Comparison of ENCODE assay signal across 19 cellular contexts in the genomic region with DNA sequence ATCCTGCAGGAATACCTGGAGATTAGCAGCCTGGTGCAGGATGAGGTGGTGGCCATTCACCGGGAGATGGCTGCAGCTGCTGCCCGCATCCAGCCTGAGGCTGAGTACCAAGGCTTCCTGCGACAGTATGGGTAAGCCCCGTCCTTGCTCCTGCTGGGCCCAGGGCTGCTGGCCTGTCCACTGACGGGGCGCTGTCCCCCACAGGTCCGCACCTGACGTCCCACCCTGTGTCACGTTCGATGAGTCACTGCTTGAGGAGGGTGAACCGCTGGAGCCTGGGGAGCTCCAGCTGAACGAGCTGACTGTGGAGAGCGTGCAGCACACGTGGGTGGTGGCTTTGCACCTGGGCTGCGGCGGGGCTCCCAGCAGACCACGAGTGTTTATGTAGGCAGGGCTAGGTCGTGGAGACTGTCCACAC. TPM values are rescaled to one million over a fixed set of nuclear protein-coding genes. Genes with fewer than 3 reads are reported as not detected.
DNase-seq lines count a peak whose midpoint lies in the region; ATAC-seq and TF ChIP-seq lines count a peak whose summit lies in the region.
"Had no signal": no experiment of that assay in that cellular context is flagged by ENCODE, and none has a peak within 500 bp of the region (broad histone marks: within the 10 kb centered on the region; RNA-seq: fewer than 3 reads in every experiment).

No MANE protein-coding gene starts in this region.

- peaks cover 15% of the 10 kb centered on the region for H3K27me3 Mint-ChIP-seq in CD4-positive, alpha-beta T cell
- H3K27me3 Mint-ChIP-seq: activated naive CD4-positive, alpha-beta T cell treated with anti-CD3 and anti-CD28 coated beads, Interleukin-2, amount 10 ng/mL, durations not matched to agents 7 days and 5 days; progenitor cell of endocrine pancreas had no signal

- H3K4me1 Mint-ChIP-seq in CD4-positive, alpha-beta T cell (ENCODE audit: low read depth), result peaks cover 13% of the 10 kb centered on the region

- no peaks in the 10 kb centered on the region for H3K9me3 Mint-ChIP-seq in CD4-positive, alpha-beta T cell
- H3K9me3 Mint-ChIP-seq: activated naive CD4-positive, alpha-beta T cell treated with anti-CD3 and anti-CD28 coated beads, Interleukin-2, amount 10 ng/mL, durations not matched to agents 7 days and 5 days; neural crest cell had no signal

- H3K27ac ChIP-seq in angular gyrus (ENCODE audit: low read depth, low read length), result peak overlapping the region; percentile 68
- no peak overlapping the region for H3K27ac ChIP-seq in sigmoid colon
- no peak overlapping the region for H3K27ac ChIP-seq in CD4-positive, alpha-beta T cell (ENCODE audit: low read depth, low read length)
- no peak overlapping the region for H3K27ac ChIP-seq in ascending aorta
- H3K27ac ChIP-seq: left ventricle myocardium inferior, upper lobe of left lung had no signal

- peaks cover 0 to 24% (median 22%) of the 10 kb centered on the region in 4 donors for H3K4me1 ChIP-seq in sigmoid colon
- H3K4me1 ChIP-seq in ascending aorta, result peaks cover 10 to 22% of the 10 kb centered on the region in 2 donors

- H3K27me3 ChIP-seq in sigmoid colon (no peaks in the 10 kb centered on the region), ascending aorta (no peaks in the 10 kb centered on the region)
- peaks cover 3% of the 10 kb centered on the region for H3K27me3 ChIP-seq in CD4-positive, alpha-beta T cell (ENCODE audit: control insufficient read depth, insufficient read depth, low read length)
- H3K27me3 ChIP-seq: upper lobe of left lung had no signal

- 81 to 83% methylated on average over 18 of the region's 18 CpGs for WGBS in sigmoid colon, 2 donors

- peaks cover 35 to 62% (median 50%) of the 10 kb centered on the region in 4 donors for H3K36me3 ChIP-seq in sigmoid colon
- peaks cover 50 to 52% of the 10 kb centered on the region in 2 donors for H3K36me3 ChIP-seq in ascending aorta

- peak; percentile 67 for DNase-seq in Jurkat, Clone E6-1 (ENCODE audit: low read depth, low spot score)
- DNase-seq in sigmoid colon (peak; percentile 61), ascending aorta (ENCODE audit: low spot score in 2 of 2) (no peak)
- no peak for DNase-seq in CD4-positive, alpha-beta T cell
- DNase-seq: activated CD4-positive, alpha-beta T cell treated with anti-CD3 and anti-CD28 coated beads for 4 hours; activated naive CD4-positive, alpha-beta T cell treated with anti-CD3 and anti-CD28 coated beads, Interleukin-2, amount 10 ng/mL, durations not matched to agents 7 days and 5 days; AML-193; Calu3; Karpas-422; left ventricle myocardium inferior; NCI-H1092; NCI-H2081; NCI-H510A; stimulated activated CD4-positive, alpha-beta T cell treated with anti-CD3 and anti-CD28 coated beads, Interleukin-2, amount 100 ng/mL, for 48 hours; SW 1271 had no signal

- intact Hi-C loops in sigmoid colon (cut with DNase I) (loop anchor here (10.0 kb wide), 2 partner anchors 355 to 575 kb away; no protein-coding TSS in a partner anchor), ascending aorta (cut with DNase I) (loop anchor here (5.0 to 10.0 kb wide), 5 partner anchors 43 to 995 kb away; a partner anchor contains a TSS)
- intact Hi-C loops in CD4-positive, alpha-beta T cell (cut with DNase I, micrococcal nuclease), result loop anchor here (5.0 to 10.0 kb wide), 3 partner anchors 72 to 567 kb away; no protein-coding TSS in a partner anchor

- POLR2A ChIA-PET in CD4-positive, alpha-beta T cell (lab: Charles Lee), result no interaction called here

- H3K9me3 ChIP-seq in sigmoid colon (no peaks in the 10 kb centered on the region), ascending aorta (no peaks in the 10 kb centered on the region)
- H3K9me3 ChIP-seq in CD4-positive, alpha-beta T cell (ENCODE audit: control insufficient read depth, low read length), result no peaks in the 10 kb centered on the region
- H3K9me3 ChIP-seq: left ventricle myocardium inferior, upper lobe of left lung had no signal

- no peaks in the 10 kb centered on the region for H3K36me3 Mint-ChIP-seq in CD4-positive, alpha-beta T cell (ENCODE audit: low read depth)

- TF ChIP-seq CTCF in sigmoid colon (IDR thresholded peaks at IDR 0.05) (no peak), ascending aorta (IDR thresholded peaks at IDR 0.05) (no peak)
- TF ChIP-seq CTCF in CD4-positive, alpha-beta T cell (IDR thresholded peaks at IDR 0.05), result no peak

- CTCF ChIA-PET in CD4-positive, alpha-beta T cell (lab: Charles Lee), result no interaction called here

- no peak overlapping the region for H3K27ac Mint-ChIP-seq in CD4-positive, alpha-beta T cell
- H3K27ac Mint-ChIP-seq: activated naive CD4-positive, alpha-beta T cell treated with anti-CD3 and anti-CD28 coated beads, Interleukin-2, amount 10 ng/mL, durations not matched to agents 7 days and 5 days; progenitor cell of endocrine pancreas had no signal

- no peak overlapping the region for H3K4me3 Mint-ChIP-seq in CD4-positive, alpha-beta T cell
- H3K4me3 Mint-ChIP-seq: activated naive CD4-positive, alpha-beta T cell treated with anti-CD3 and anti-CD28 coated beads, Interleukin-2, amount 10 ng/mL, durations not matched to agents 7 days and 5 days; neural crest cell had no signal

- TF ChIP-seq EP300 in sigmoid colon (IDR thresholded peaks at IDR 0.05), result no peak

- no peak overlapping the region for H3K4me3 ChIP-seq in Jurkat, Clone E6-1 (ENCODE audit: low read length)
- H3K4me3 ChIP-seq in sigmoid colon, result no peak overlapping the region
- H3K4me3 ChIP-seq in ascending aorta, result no peak overlapping the region
- H3K4me3 ChIP-seq: left ventricle myocardium inferior, upper lobe of left lung had no signal

- ATAC-seq in CD4-positive, alpha-beta T cell (ENCODE audit: poor library complexity), result no peak

- TF ChIP-seq POLR2A in sigmoid colon (IDR thresholded peaks at IDR 0.05), result no peak

RNA-seq across cellular contexts. Expression of a gene that starts 5.0 kb away (rescaled TPM):
- 11.6 TPM for polyA plus RNA-seq in Jurkat, Clone E6-1 (2012; ENCODE audit: insufficient read depth, insufficient read length)
- total RNA-seq in sigmoid colon, result 10 to 100 TPM; 28.0 to 35.5 (median 30.4) TPM
- polyA plus RNA-seq in sigmoid colon, result 10 to 100 TPM in 1 of 3 donors, 1 to 10 TPM in 2; 4.9 to 17.6 (median 7.2) TPM
- total RNA-seq in CD4-positive, alpha-beta T cell, result 1 to 10 TPM; 3.0 to 5.5 TPM
- total RNA-seq in ascending aorta, result 65.1 TPM

RNA-seq across cellular contexts. Expression of a gene that starts 13.8 kb away (rescaled TPM):
- 98.8 TPM for polyA plus RNA-seq in Jurkat, Clone E6-1 (2012; ENCODE audit: insufficient read depth, insufficient read length)
- total RNA-seq in sigmoid colon, result 10 to 100 TPM; 27.2 to 57.6 (median 38.4) TPM
- 10 to 100 TPM in 1 of 3 donors, 1 to 10 TPM in 2; 3.7 to 31.0 (median 4.8) TPM for polyA plus RNA-seq in sigmoid colon
- total RNA-seq in CD4-positive, alpha-beta T cell, result 100 to 1,000 TPM; 125 to 128 TPM
- 90.4 TPM for total RNA-seq in ascending aorta

RNA-seq across cellular contexts. Expression of a gene that starts 20.9 kb away (rescaled TPM):
- polyA plus RNA-seq in Jurkat, Clone E6-1 (2012; ENCODE audit: insufficient read depth, insufficient read length), result 18.5 TPM
- 10 to 100 TPM; 21.0 to 35.0 (median 24.3) TPM for total RNA-seq in sigmoid colon
- polyA plus RNA-seq in sigmoid colon, result 10 to 100 TPM; 23.4 to 69.2 (median 30.1) TPM
- total RNA-seq in CD4-positive, alpha-beta T cell, result 100 to 1,000 TPM in 1 of 2 experiments, 10 to 100 TPM in 1; 97.4 to 104 TPM
- 86.3 TPM for total RNA-seq in ascending aorta

RNA-seq across cellular contexts. Expression of a gene that starts 43.0 kb away (rescaled TPM):
- 26.4 TPM for polyA plus RNA-seq in Jurkat, Clone E6-1 (2012; ENCODE audit: insufficient read depth, insufficient read length)
- total RNA-seq in sigmoid colon (10 to 100 TPM in 1 of 4 donors, 1 to 10 TPM in 3; 5.2 to 10.7 (median 7.0) TPM), ascending aorta (29.4 TPM)
- 10 to 100 TPM; 19.1 to 27.0 (median 24.0) TPM for polyA plus RNA-seq in sigmoid colon
- 10 to 100 TPM in 1 of 2 experiments, 1 to 10 TPM in 1; 9.9 to 10.8 TPM for total RNA-seq in CD4-positive, alpha-beta T cell

RNA-seq across cellular contexts. Expression of a gene that starts 45.8 kb away (rescaled TPM):
- polyA plus RNA-seq in Jurkat, Clone E6-1 (2012; ENCODE audit: insufficient read depth, insufficient read length), result 53.8 TPM
- 10 to 100 TPM; 36.0 to 63.5 (median 60.2) TPM for total RNA-seq in sigmoid colon
- polyA plus RNA-seq in sigmoid colon, result 10 to 100 TPM; 28.8 to 50.4 (median 31.4) TPM
- 10 to 100 TPM; 17.6 to 18.9 TPM for total RNA-seq in CD4-positive, alpha-beta T cell
- total RNA-seq in ascending aorta, result 73.5 TPM

Comparison
In these comparisons a context has a peak if more than half of its experiments do, and no peak if none do; other contexts are left out.
1. DNase-seq: peak in Jurkat, Clone E6-1 (single experiment) and sigmoid colon (single experiment); none in CD4-positive, alpha-beta T cell (0 of 10) and ascending aorta (0 of 2).
2. RNA of a gene that starts 5.0 kb away (total RNA-seq): 65.1 TPM in ascending aorta (single experiment) and 28.0 to 35.5 TPM in sigmoid colon; 3.0 to 5.5 TPM in CD4-positive, alpha-beta T cell; every median in the first group is over 4 times any median in the second.